28 cellular contexts compared by ENCODE assay signal in genomic region chr13:23467932-23468278, GRCh38.
"Had no signal": no experiment of that assay in that cellular context is flagged by ENCODE, and none has a peak within 500 bp of the region (broad histone marks: within the 10 kb centered on the region; RNA-seq: fewer than 3 reads in every experiment).

No MANE protein-coding gene starts in this region.

- H3K27me3 ChIP-seq: breast epithelium, pancreas, sigmoid colon, stomach, thyroid gland, upper lobe of right lung had no signal

- FAIRE-seq: islet of Langerhans, pancreas had no signal

- ATAC-seq: activated T-cell treated with anti-CD3 and anti-CD28 coated beads, Interleukin-2, amount 50 U/mL, for 4 hours; activated T-helper 17 cell treated with anti-CD3 and anti-CD28 coated beads, Interleukin-2, amount 50 U/mL, for 72 hours; pancreas; stimulated activated naive B cell treated with anti-CD40 and anti-IgM and Interleukin-4, amounts not matched to agents 10 μg/mL and 1 μg/mL and 100 μg/mL, for 72 hours; T-helper 17 cell; upper lobe of right lung had no signal

- H3K9me3 ChIP-seq: breast epithelium, pancreas, prostate gland, sigmoid colon, stomach, thyroid gland, upper lobe of right lung had no signal

- H3K4me3 Mint-ChIP-seq: activated CD4-positive, alpha-beta memory T cell treated with anti-CD3 and anti-CD28 coated beads, Interleukin-2, amount 10 ng/mL, durations not matched to agents 7 days and 5 days; activated CD4-positive, alpha-beta T cell treated with anti-CD3 and anti-CD28 coated beads, Interleukin-2, amount 10 ng/mL, durations not matched to agents 7 days and 5 days; activated T-cell treated with anti-CD3 and anti-CD28 coated beads, Interleukin-2, amount 50 U/mL, for 4 hours; central memory CD8-positive, alpha-beta T cell; stimulated activated naive B cell treated with anti-CD40 and anti-IgM and Interleukin-4, amounts not matched to agents 10 μg/mL and 1 μg/mL and 100 μg/mL, for 72 hours had no signal

- DNase-seq: activated CD4-positive, alpha-beta memory T cell treated with anti-CD3 and anti-CD28 coated beads, Interleukin-2, amount 10 ng/mL, durations not matched to agents 7 days and 5 days; activated CD4-positive, alpha-beta T cell treated with anti-CD3 and anti-CD28 coated beads for 1 hour; activated CD4-positive, alpha-beta T cell treated with anti-CD3 and anti-CD28 coated beads, Interleukin-2, amount 10 ng/mL, durations not matched to agents 7 days and 5 days; activated gamma-delta T cell treated with Interleukin-2 at 50 U/mL for 16 hours; activated naive CD4-positive, alpha-beta T cell treated with anti-CD3 and anti-CD28 coated beads, Interleukin-2, amount 50 U/mL, for 16 hours; activated T-cell treated with anti-CD3 and anti-CD28 coated beads, Interleukin-2, amount 50 U/mL, for 4 hours; amygdala; effector CD4-positive, alpha-beta T cell; left ventricle myocardium superior; nephron progenitor cell; nucleus accumbens; pancreas; sigmoid colon; stimulated activated CD4-positive, alpha-beta T cell treated with anti-CD3 and anti-CD28 coated beads, Interleukin-1b, Interleukin-23, amount 100 ng/mL, for 48 hours; stimulated activated CD4-positive, alpha-beta T cell treated with anti-CD3 and anti-CD28 coated beads, Interleukin-4, amount 100 ng/mL, for 4 hours; stimulated activated CD8-positive, alpha-beta memory T cell treated with anti-CD3 and anti-CD28 coated beads, Interleukin-4, amount 100 ng/mL, for 48 hours; stimulated activated naive B cell treated with anti-CD40 and anti-IgM and Interleukin-4, amounts not matched to agents 10 μg/mL and 1 μg/mL and 100 μg/mL, for 72 hours; stomach; T-helper 17 cell; T1000; thyroid gland; upper lobe of right lung had no signal

- H3K36me3 ChIP-seq: breast epithelium, pancreas, prostate gland, sigmoid colon, stomach, thyroid gland, upper lobe of right lung had no signal

- H3K4me1 ChIP-seq: prostate gland, upper lobe of right lung had no signal

- H3K27ac Mint-ChIP-seq: activated CD4-positive, alpha-beta memory T cell treated with anti-CD3 and anti-CD28 coated beads, Interleukin-2, amount 10 ng/mL, durations not matched to agents 7 days and 5 days; activated CD4-positive, alpha-beta T cell treated with anti-CD3 and anti-CD28 coated beads, Interleukin-2, amount 10 ng/mL, durations not matched to agents 7 days and 5 days; activated T-helper 17 cell treated with anti-CD3 and anti-CD28 coated beads, Interleukin-2, amount 50 U/mL, for 72 hours; stimulated activated naive B cell treated with anti-CD40 and anti-IgM and Interleukin-4, amounts not matched to agents 10 μg/mL and 1 μg/mL and 100 μg/mL, for 72 hours; T-helper 17 cell had no signal

- H3K27ac ChIP-seq: breast epithelium, pancreas, thyroid gland, upper lobe of right lung had no signal

- H3K4me1 Mint-ChIP-seq: activated T-helper 17 cell treated with anti-CD3 and anti-CD28 coated beads, Interleukin-2, amount 50 U/mL, for 72 hours; central memory CD8-positive, alpha-beta T cell had no signal

- H3K36me3 Mint-ChIP-seq: stimulated activated naive B cell treated with anti-CD40 and anti-IgM and Interleukin-4, amounts not matched to agents 10 μg/mL and 1 μg/mL and 100 μg/mL, for 72 hours had no signal

- H3K9me3 Mint-ChIP-seq: activated CD4-positive, alpha-beta memory T cell treated with anti-CD3 and anti-CD28 coated beads, Interleukin-2, amount 10 ng/mL, durations not matched to agents 7 days and 5 days; activated CD4-positive, alpha-beta T cell treated with anti-CD3 and anti-CD28 coated beads, Interleukin-2, amount 10 ng/mL, durations not matched to agents 7 days and 5 days; activated T-cell treated with anti-CD3 and anti-CD28 coated beads, Interleukin-2, amount 50 U/mL, for 4 hours; activated T-helper 17 cell treated with anti-CD3 and anti-CD28 coated beads, Interleukin-2, amount 50 U/mL, for 72 hours; central memory CD8-positive, alpha-beta T cell; stimulated activated naive B cell treated with anti-CD40 and anti-IgM and Interleukin-4, amounts not matched to agents 10 μg/mL and 1 μg/mL and 100 μg/mL, for 72 hours had no signal

- H3K4me3 ChIP-seq: breast epithelium, pancreas, prostate gland, sigmoid colon, smooth muscle cell, stomach, thyroid gland, upper lobe of right lung had no signal
